In genomic region chr11:116891746-116892145, GRCh38 we compare ENCODE assay signal across 16 cellular contexts. TPM values are rescaled to one million over a fixed set of nuclear protein-coding genes. Genes with fewer than 3 reads are reported as not detected.
A peak's percentile ranks its signal among the peaks of the same experiment; 100 is the strongest.
DNase-seq lines count a peak whose midpoint lies in the region; ATAC-seq and TF ChIP-seq lines count a peak whose summit lies in the region.
"Had no signal": no experiment of that assay in that cellular context is flagged by ENCODE, and none has a peak within 500 bp of the region (broad histone marks: within the 10 kb centered on the region; RNA-seq: fewer than 3 reads in every experiment).

No MANE protein-coding gene starts in this region.

- TF ChIP-seq EP300 in tibial nerve (IDR thresholded peaks at IDR 0.05), result no peak

- no peak overlapping the region for H3K4me3 Mint-ChIP-seq in CD4-positive, CD25-positive, alpha-beta regulatory T cell
- H3K4me3 Mint-ChIP-seq in progenitor cell of endocrine pancreas (ENCODE audit: low read depth), result no peak overlapping the region
- H3K4me3 Mint-ChIP-seq: B cell; CD8-positive, alpha-beta T cell had no signal

- TF ChIP-seq POLR2A in tibial nerve (IDR thresholded peaks at IDR 0.05), result no peak

- no peak for DNase-seq in CD4-positive, CD25-positive, alpha-beta regulatory T cell
- no peak for DNase-seq in GM10266 (ENCODE audit: extremely low spot score)
- no peak for DNase-seq in caudate nucleus (lab: John Stamatoyannopoulos, UW)
- peak; percentile 76 for DNase-seq in pons (ENCODE audit: low spot score)
- no peak for DNase-seq in tibial nerve (ENCODE audit: low spot score in 2 of 2)
- DNase-seq in amniotic stem cell (lab: John Stamatoyannopoulos, UW), result no peak
- no peak for DNase-seq in progenitor cell of endocrine pancreas (ENCODE audit: low spot score, unreplicated experiment)
- DNase-seq: ACHN; CD8-positive, alpha-beta T cell; GF-D8; MV-4-11; NCI-H1436; NCI-H2029 treated with DMSO at 0.1 percent for 48 hours; NCI-H510A treated with DMSO at 0.1 percent for 48 hours had no signal

- no peaks in the 10 kb centered on the region for H3K9me3 ChIP-seq in CD4-positive, CD25-positive, alpha-beta regulatory T cell (ENCODE audit: control insufficient read depth in 2 of 2, low read length in 2 of 2)
- no peaks in the 10 kb centered on the region for H3K9me3 ChIP-seq in tibial nerve
- H3K9me3 ChIP-seq: HAP-1 had no signal

- no peaks in the 10 kb centered on the region for H3K27me3 ChIP-seq in CD4-positive, CD25-positive, alpha-beta regulatory T cell (ENCODE audit: control insufficient read depth, insufficient read depth, low read length)
- H3K27me3 ChIP-seq in tibial nerve, result no peaks in the 10 kb centered on the region

- no peak overlapping the region for H3K4me3 ChIP-seq in CD4-positive, CD25-positive, alpha-beta regulatory T cell (ENCODE audit: low read depth, low read length)
- H3K4me3 ChIP-seq in tibial nerve, result no peak overlapping the region
- H3K4me3 ChIP-seq: HAP-1 had no signal

- peaks cover 41% of the 10 kb centered on the region for H3K36me3 Mint-ChIP-seq in CD4-positive, CD25-positive, alpha-beta regulatory T cell
- peaks cover 16% of the 10 kb centered on the region for H3K36me3 Mint-ChIP-seq in progenitor cell of endocrine pancreas (ENCODE audit: insufficient read depth)

- H3K27ac Mint-ChIP-seq in CD4-positive, CD25-positive, alpha-beta regulatory T cell, result peak overlapping the region in 2 of 3 donors; percentile 8 to 50
- no peak overlapping the region for H3K27ac Mint-ChIP-seq in progenitor cell of endocrine pancreas
- H3K27ac Mint-ChIP-seq: B cell; CD8-positive, alpha-beta T cell had no signal

- TF ChIP-seq CTCF in GM10266 (IDR thresholded peaks at IDR 0.05; ENCODE audit: control insufficient read depth, insufficient read depth, low read depth, missing control alignments) (peak; percentile 17), tibial nerve (IDR thresholded peaks at IDR 0.05) (no peak), progenitor cell of endocrine pancreas (IDR thresholded peaks at IDR 0.05; ENCODE audit: unreplicated experiment) (no peak)

- ATAC-seq in CD4-positive, CD25-positive, alpha-beta regulatory T cell (ENCODE audit: low read depth in 2 of 2), result no peak
- ATAC-seq: CD8-positive, alpha-beta T cell had no signal

- peaks cover 6% of the 10 kb centered on the region for H3K4me1 ChIP-seq in CD4-positive, CD25-positive, alpha-beta regulatory T cell (ENCODE audit: control insufficient read depth, insufficient read depth, low read length, poor library complexity, severe bottlenecking)
- H3K4me1 ChIP-seq in tibial nerve, result peaks cover 0 to 22% (median 0%) of the 10 kb centered on the region in 4 donors
- H3K4me1 ChIP-seq: HAP-1 had no signal

- 89 to 94% methylated on average over 2 of the region's 2 CpGs for WGBS in tibial nerve, 2 donors

- no peaks in the 10 kb centered on the region for H3K27me3 Mint-ChIP-seq in CD4-positive, CD25-positive, alpha-beta regulatory T cell
- no peaks in the 10 kb centered on the region for H3K27me3 Mint-ChIP-seq in progenitor cell of endocrine pancreas
- H3K27me3 Mint-ChIP-seq: B cell had no signal

- no peak overlapping the region for H3K27ac ChIP-seq in CD4-positive, CD25-positive, alpha-beta regulatory T cell (ENCODE audit: insufficient read depth, low read length, poor library complexity, severe bottlenecking)
- H3K27ac ChIP-seq in caudate nucleus (ENCODE audit: low read depth, low read length), result peak overlapping the region; percentile 38
- H3K27ac ChIP-seq in tibial nerve, result peak overlapping the region in 1 of 4 donors; percentile 35

- no peaks in the 10 kb centered on the region for H3K9me3 Mint-ChIP-seq in CD4-positive, CD25-positive, alpha-beta regulatory T cell
- no peaks in the 10 kb centered on the region for H3K9me3 Mint-ChIP-seq in progenitor cell of endocrine pancreas (ENCODE audit: low read depth)
- H3K9me3 Mint-ChIP-seq: CD8-positive, alpha-beta T cell had no signal

- H3K36me3 ChIP-seq in CD4-positive, CD25-positive, alpha-beta regulatory T cell (ENCODE audit: control insufficient read depth, insufficient read depth, low read length), result peaks cover 32% of the 10 kb centered on the region
- H3K36me3 ChIP-seq in tibial nerve, result peaks cover 0 to 34% (median 0%) of the 10 kb centered on the region in 3 donors

- H3K4me1 Mint-ChIP-seq in CD4-positive, CD25-positive, alpha-beta regulatory T cell, result peaks cover 14 to 19% (median 16%) of the 10 kb centered on the region in 4 donors
- peaks cover 5% of the 10 kb centered on the region for H3K4me1 Mint-ChIP-seq in progenitor cell of endocrine pancreas (ENCODE audit: low read depth)

RNA-seq across cellular contexts. Expression of gene APOA1, which starts 54.3 kb away (rescaled TPM):
- not detected for total RNA-seq in CD4-positive, CD25-positive, alpha-beta regulatory T cell
- under 1 TPM in 1 of 4 donors, not detected in 3; 0.34 TPM for polyA plus RNA-seq in CD4-positive, CD25-positive, alpha-beta regulatory T cell
- total RNA-seq in tibial nerve (1 to 10 TPM; 4.1 to 8.4 (median 6.5) TPM), progenitor cell of endocrine pancreas (189 and 203 TPM in 2 replicates)
- total RNA-seq: B cell had no signal

Comparison
In these comparisons a context has a peak if more than half of its experiments do, and no peak if none do; other contexts are left out.
1. RNA of gene APOA1, which starts 54.3 kb away (total RNA-seq): 189 to 203 TPM in progenitor cell of endocrine pancreas; 4.1 to 8.4 TPM in tibial nerve and not detected in CD4-positive, CD25-positive, alpha-beta regulatory T cell (single experiment); every median in the first group is over 10 times any median in the second.